Comparison of ENCODE assay signal across 31 cellular contexts in genomic region chr3:195036203-195037016, GRCh38.
"Had no signal": no experiment of that assay in that cellular context is flagged by ENCODE, and none has a peak within 500 bp of the region (broad histone marks: within the 10 kb centered on the region; RNA-seq: fewer than 3 reads in every experiment).

No MANE protein-coding gene starts in this region.

- H3K4me3 ChIP-seq: ascending aorta, cardiac muscle cell, coronary artery, dorsolateral prefrontal cortex, gastrocnemius medialis, neural progenitor cell, thoracic aorta, vagina had no signal

- H3K27me3 Mint-ChIP-seq: memory B cell had no signal

- H3K4me1 Mint-ChIP-seq: activated CD4-positive, alpha-beta T cell treated with anti-CD3 and anti-CD28 coated beads, Interleukin-2, amount 10 ng/mL, durations not matched to agents 24 days and 14 days; activated naive CD4-positive, alpha-beta T cell treated with anti-CD3 and anti-CD28 coated beads, Interleukin-2, amount 10 ng/mL, durations not matched to agents 7 days and 5 days; activated naive CD8-positive, alpha-beta T cell treated with anti-CD3 and anti-CD28 coated beads, Interleukin-2, amount 10 ng/mL, durations not matched to agents 7 days and 5 days; natural killer cell had no signal

- H2AFZ ChIP-seq: neural progenitor cell had no signal

- H3K27ac ChIP-seq: ascending aorta, cardiac muscle cell, coronary artery, dorsolateral prefrontal cortex, gastrocnemius medialis, neural progenitor cell, thoracic aorta, vagina, VCaP had no signal

- H3K9me3 ChIP-seq: gastrocnemius medialis, thoracic aorta, vagina had no signal

- H3K27me3 ChIP-seq: ascending aorta, cardiac muscle cell, gastrocnemius medialis, neural progenitor cell, vagina had no signal

- H3K9ac ChIP-seq: neural progenitor cell had no signal

- H3K4me3 Mint-ChIP-seq: activated CD4-positive, alpha-beta memory T cell treated with anti-CD3 and anti-CD28 coated beads for 36 hours; activated CD4-positive, alpha-beta T cell treated with anti-CD3 and anti-CD28 coated beads, Interleukin-2, amount 10 ng/mL, durations not matched to agents 24 days and 14 days; activated naive CD4-positive, alpha-beta T cell treated with anti-CD3 and anti-CD28 coated beads, Interleukin-2, amount 10 ng/mL, durations not matched to agents 7 days and 5 days; activated naive CD8-positive, alpha-beta T cell treated with anti-CD3 and anti-CD28 coated beads, Interleukin-2, amount 10 ng/mL, durations not matched to agents 7 days and 5 days; activated T-helper 1 cell treated with anti-CD3 and anti-CD28 coated beads, Interleukin-12 subunit alpha, Interleukin-12 subunit beta, Interleukin-2, Interleukin-4 antibody, amounts not matched to agents 30 ng/mL and 10 ng/mL and 1 ng/mL, durations not matched to agents 14 hours and 24 hours and 36 hours; brain; memory B cell; natural killer cell; neural progenitor cell had no signal

- H3K9me3 Mint-ChIP-seq: activated CD4-positive, alpha-beta memory T cell treated with anti-CD3 and anti-CD28 coated beads for 36 hours; activated CD4-positive, alpha-beta T cell treated with anti-CD3 and anti-CD28 coated beads, Interleukin-2, amount 10 ng/mL, durations not matched to agents 24 days and 14 days; activated naive CD4-positive, alpha-beta T cell treated with anti-CD3 and anti-CD28 coated beads, Interleukin-2, amount 10 ng/mL, durations not matched to agents 7 days and 5 days; activated naive CD8-positive, alpha-beta T cell treated with anti-CD3 and anti-CD28 coated beads, Interleukin-2, amount 10 ng/mL, durations not matched to agents 7 days and 5 days; activated T-helper 1 cell treated with anti-CD3 and anti-CD28 coated beads, Interleukin-12 subunit alpha, Interleukin-12 subunit beta, Interleukin-2, Interleukin-4 antibody, amounts not matched to agents 30 ng/mL and 10 ng/mL and 1 ng/mL, durations not matched to agents 14 hours and 24 hours and 36 hours; memory B cell; natural killer cell had no signal

- H3K4me1 ChIP-seq: ascending aorta had no signal

- DNase-seq: activated CD4-positive, alpha-beta memory T cell treated with anti-CD3 and anti-CD28 coated beads for 36 hours; activated CD4-positive, alpha-beta T cell treated with anti-CD3 and anti-CD28 coated beads, Interleukin-2, amount 10 ng/mL, durations not matched to agents 24 days and 14 days; activated CD8-positive, alpha-beta memory T cell treated with anti-CD3 and anti-CD28 coated beads, Interleukin-2, amount 50 U/mL, for 4 hours; activated effector memory CD4-positive, alpha-beta T cell treated with anti-CD3 and anti-CD28 coated beads, Interleukin-2, amount 50 U/mL, for 16 hours; activated naive CD4-positive, alpha-beta T cell treated with anti-CD3 and anti-CD28 coated beads, Interleukin-2, amount 10 ng/mL, durations not matched to agents 7 days and 5 days; activated naive CD8-positive, alpha-beta T cell treated with anti-CD3 and anti-CD28 coated beads, Interleukin-2, amount 10 ng/mL, durations not matched to agents 7 days and 5 days; activated T-cell treated with anti-CD3 and anti-CD28 coated beads, Interleukin-2, amount 50 U/mL, for 1 hour; dorsolateral prefrontal cortex; effector memory CD4-positive, alpha-beta T cell; erythroblast; gastrocnemius medialis; glutamatergic neuron; islet precursor cell; left cardiac atrium; natural killer cell; right cardiac atrium; stimulated activated CD4-positive, alpha-beta T cell treated with anti-CD3 and anti-CD28 coated beads, Interleukin-2, amount 100 ng/mL, for 48 hours; stimulated activated naive CD8-positive, alpha-beta T cell treated with anti-CD3 and anti-CD28 coated beads, Interleukin-15, Interleukin-2, amounts not matched to agents 100 U/mL and 50 U/mL, for 24 hours; T-helper 9 cell; trophoblast cell had no signal

- H3K4me2 ChIP-seq: neural progenitor cell had no signal

- H3K27ac Mint-ChIP-seq: activated CD4-positive, alpha-beta memory T cell treated with anti-CD3 and anti-CD28 coated beads for 36 hours; activated CD4-positive, alpha-beta T cell treated with anti-CD3 and anti-CD28 coated beads, Interleukin-2, amount 10 ng/mL, durations not matched to agents 24 days and 14 days; activated naive CD4-positive, alpha-beta T cell treated with anti-CD3 and anti-CD28 coated beads, Interleukin-2, amount 10 ng/mL, durations not matched to agents 7 days and 5 days; activated naive CD8-positive, alpha-beta T cell treated with anti-CD3 and anti-CD28 coated beads, Interleukin-2, amount 10 ng/mL, durations not matched to agents 7 days and 5 days; activated T-helper 1 cell treated with anti-CD3 and anti-CD28 coated beads, Interleukin-12 subunit alpha, Interleukin-12 subunit beta, Interleukin-2, Interleukin-4 antibody, amounts not matched to agents 30 ng/mL and 10 ng/mL and 1 ng/mL, durations not matched to agents 14 hours and 24 hours and 36 hours; brain; memory B cell; natural killer cell; neural progenitor cell had no signal

- ATAC-seq: activated CD4-positive, CD25-positive, alpha-beta regulatory T cell treated with anti-CD3 and anti-CD28 coated beads, Interleukin-2, amount 50 U/mL, for 24 hours; gastrocnemius medialis; natural killer cell; right cardiac atrium; stimulated activated naive CD8-positive, alpha-beta T cell treated with anti-CD3 and anti-CD28 coated beads, Interleukin-15, Interleukin-2, amounts not matched to agents 100 U/mL and 50 U/mL, for 24 hours had no signal

- H3K36me3 ChIP-seq: ascending aorta, cardiac muscle cell, gastrocnemius medialis, neural progenitor cell, thoracic aorta, vagina had no signal

- H3K36me3 Mint-ChIP-seq: activated CD4-positive, alpha-beta memory T cell treated with anti-CD3 and anti-CD28 coated beads for 36 hours; activated naive CD4-positive, alpha-beta T cell treated with anti-CD3 and anti-CD28 coated beads, Interleukin-2, amount 10 ng/mL, durations not matched to agents 7 days and 5 days; activated naive CD8-positive, alpha-beta T cell treated with anti-CD3 and anti-CD28 coated beads, Interleukin-2, amount 10 ng/mL, durations not matched to agents 7 days and 5 days; brain; memory B cell; natural killer cell; neural progenitor cell had no signal
